In genomic region chr17:1625507-1626080, GRCh38 we compare ENCODE assay signal across 1 cellular context.
TF ChIP-seq lines count a peak whose summit lies in the region.

No MANE protein-coding gene starts in this region.

TF ChIP-seq in K562, 482 proteins besides CTCF, POLR2A, EP300 and RAD21 (continued from another document):
- TF ChIP-seq ZNF395 (CRISPR knock-in tag; IDR thresholded peaks at IDR 0.05): no peak
- TF ChIP-seq TCF7 (IDR thresholded peaks at IDR 0.05; ENCODE audit: borderline replicate concordance): no peak
- TF ChIP-seq NFIC (IDR thresholded peaks at IDR 0.05): peak; percentile 17; the same call in 1 of the 2 replicates
- TF ChIP-seq E2F6 (IDR thresholded peaks at IDR 0.05; ENCODE audit: borderline replicate concordance in 1 of 2, extremely low read depth in 1 of 2, insufficient read depth in 1 of 2, insufficient read length in 1 of 2, low read depth in 1 of 2, low read length in 1 of 2, poor library complexity in 1 of 2, severe bottlenecking in 1 of 2): peak; percentile 71 to 89
- TF ChIP-seq CTBP1 (IDR thresholded peaks at IDR 0.05; ENCODE audit: borderline replicate concordance): no peak
- no peak for TF ChIP-seq NR0B1 (IDR thresholded peaks at IDR 0.05; ENCODE audit: partially characterized antibody)
- TF ChIP-seq ZNF316 (IDR thresholded peaks at IDR 0.05): peak; percentile 17; the same call in 1 of the 2 replicates
- no peak for TF ChIP-seq SNIP1 (IDR thresholded peaks at IDR 0.05; ENCODE audit: low read depth)
- TF ChIP-seq GTF2E2 (tag; IDR thresholded peaks at IDR 0.05): no peak
- no peak for TF ChIP-seq GATAD2A (IDR thresholded peaks at IDR 0.05)
- peak; percentile 75 for TF ChIP-seq MGA (IDR thresholded peaks at IDR 0.05)
- no peak for TF ChIP-seq CHD4 (IDR thresholded peaks at IDR 0.05; ENCODE audit: insufficient read depth, insufficient replicate concordance, low read depth, low read length, poor library complexity, severe bottlenecking)
- TF ChIP-seq CHCHD3 (CRISPR knock-in tag; IDR thresholded peaks at IDR 0.05): no peak
- no peak for TF ChIP-seq NR2F6 (CRISPR knock-in tag; IDR thresholded peaks at IDR 0.05)
- peak; percentile 76 for TF ChIP-seq L3MBTL2 (IDR thresholded peaks at IDR 0.05)
- peak; percentile 75 for TF ChIP-seq TCF3 (CRISPR knock-in tag; IDR thresholded peaks at IDR 0.05)
- TF ChIP-seq RCOR1 (IDR thresholded peaks at IDR 0.05; ENCODE audit: borderline replicate concordance in 1 of 2, low read depth in 2 of 2, low read length in 2 of 2): peak in 1 of 2 experiments; percentile 65; a peak in 1 of 4 replicates
- no peak for TF ChIP-seq GABPA (tag; conservative IDR thresholded peaks at IDR 0.05; ENCODE audit: low read depth)
